In the genomic region with DNA sequence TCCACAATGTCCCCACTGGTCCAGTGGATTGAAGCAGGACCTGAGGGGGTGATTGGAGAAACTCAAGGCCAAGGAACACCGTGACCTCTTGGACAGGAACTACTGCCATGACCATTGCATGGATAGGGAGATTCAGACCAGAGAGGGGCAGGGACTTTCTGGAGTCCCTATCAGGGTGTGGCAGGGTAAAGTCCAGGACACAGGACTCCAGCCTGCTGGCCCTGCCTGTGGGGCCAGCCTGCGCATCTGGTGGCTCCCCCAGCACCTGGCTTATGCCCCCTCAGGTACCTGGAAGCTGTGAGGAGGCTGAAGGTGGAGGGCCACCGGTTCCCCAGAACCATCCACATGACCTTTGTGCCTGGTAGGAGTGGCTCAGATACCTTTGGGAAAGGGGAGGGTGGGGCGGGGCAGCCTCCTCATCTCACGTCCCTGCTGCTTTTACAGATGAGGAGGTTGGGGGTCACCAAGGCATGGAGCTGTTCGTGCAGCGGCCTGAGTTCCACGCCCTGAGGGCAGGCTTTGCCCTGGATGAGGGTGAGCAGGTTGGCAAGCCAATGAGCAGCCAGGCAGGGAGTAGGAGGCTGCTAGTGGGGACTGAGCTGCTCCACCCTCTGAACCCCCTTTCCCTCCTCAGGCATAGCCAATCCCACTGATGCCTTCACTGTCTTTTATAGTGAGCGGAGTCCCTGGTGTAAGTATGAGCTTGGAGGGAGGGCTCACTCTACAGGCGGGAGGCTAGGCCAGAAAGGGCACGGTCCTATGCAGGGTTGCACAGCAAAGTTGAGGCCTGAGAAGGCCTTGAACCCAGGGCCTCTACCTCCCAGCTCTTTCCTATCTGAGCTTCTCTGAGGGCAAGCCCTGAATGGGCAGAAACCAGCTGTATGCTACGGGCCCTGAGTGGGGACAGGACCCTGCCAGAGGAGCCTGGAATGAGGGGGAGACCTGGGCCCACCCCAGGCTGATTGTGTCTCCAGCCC, we compare ENCODE assay signal across 15 cellular contexts. TPM values are rescaled to one million over a fixed set of nuclear protein-coding genes. Genes with fewer than 3 reads are reported as not detected.
DNase-seq lines count a peak whose midpoint lies in the region; ATAC-seq, FAIRE-seq and TF ChIP-seq lines count a peak whose summit lies in the region.
"Had no signal": no experiment of that assay in that cellular context is flagged by ENCODE, and none has a peak within 500 bp of the region (broad histone marks: within the 10 kb centered on the region; RNA-seq: fewer than 3 reads in every experiment).

No MANE protein-coding gene starts in this region.

- H3K36me3 ChIP-seq in mesendoderm (ENCODE audit: control insufficient read depth, insufficient read depth, low read length) (peaks cover 1% of the 10 kb centered on the region), sigmoid colon (peaks cover 0 to 2% (median 0%) of the 10 kb centered on the region in 4 donors)
- H3K36me3 ChIP-seq in effector memory CD4-positive, alpha-beta T cell (ENCODE audit: control insufficient read depth, insufficient read depth, low read length): no peaks in the 10 kb centered on the region

- H2AK5ac ChIP-seq in mesendoderm (ENCODE audit: low read length): no peak overlapping the region

- CTCF ChIA-PET in A549 (lab: Yijun Ruan, JAX) (interaction anchor here (1.3 to 4.1 kb wide), 5 partner anchors 12 to 137 kb away, joined by 3 to 19 read pairs (median 4); partner anchors contain the start of genes ABHD14A, ABHD14B, PARP3 and RRP9), RWPE1 (lab: Yijun Ruan, JAX) (no interaction called here)

- H3K4me1 ChIP-seq in A549 (peaks cover 30% of the 10 kb centered on the region), mesendoderm (ENCODE audit: control insufficient read depth, low read depth, low read length) (peaks cover 2% of the 10 kb centered on the region), sigmoid colon (peaks cover 0 to 31% (median 21%) of the 10 kb centered on the region in 4 donors)
- H3K4me1 ChIP-seq in effector memory CD4-positive, alpha-beta T cell (ENCODE audit: control insufficient read depth, insufficient read depth, low read length, poor library complexity, severe bottlenecking): peaks cover 11% of the 10 kb centered on the region

- H3K9ac ChIP-seq in mesendoderm (ENCODE audit: low read length): no peak overlapping the region

- no peak overlapping the region for H3K23ac ChIP-seq in mesendoderm (ENCODE audit: low read length)

- H3K4me3 ChIP-seq in A549: no peak overlapping the region
- no peak overlapping the region for H3K4me3 ChIP-seq in mesendoderm (ENCODE audit: low read length)
- H3K4me3 ChIP-seq in effector memory CD4-positive, alpha-beta T cell (ENCODE audit: insufficient read depth, low read depth, low read length, poor library complexity, severe bottlenecking): no peak overlapping the region
- H3K4me3 ChIP-seq in sigmoid colon: no peak overlapping the region
- H3K4me3 ChIP-seq: esophagus squamous epithelium had no signal

- intact Hi-C loops in sigmoid colon (cut with DNase I): no loop called here

- DNase-seq in A549 (ENCODE audit: low read depth in 1 of 2, low spot score in 1 of 2) (no peak), RWPE1 (ENCODE audit: low spot score) (no peak), mesendoderm (no peak), sigmoid colon (no peak), NCI-H1694 treated with DMSO at 0.1 percent for 48 hours (lab: John Stamatoyannopoulos, UW) (no peak)
- no peak for DNase-seq in effector memory CD4-positive, alpha-beta T cell
- DNase-seq: activated CD8-positive, alpha-beta memory T cell treated with anti-CD3 and anti-CD28 coated beads, Interleukin-2, amount 50 U/mL, for 48 hours; activated naive CD4-positive, alpha-beta T cell treated with anti-CD3 and anti-CD28 coated beads, Interleukin-2, amount 10 ng/mL, durations not matched to agents 7 days and 5 days; brain microvascular endothelial cell; dermis blood vessel endothelial cell; esophagus squamous epithelium; NCI-H1930; NCI-H446 treated with DMSO at 0.1 percent for 48 hours had no signal

- no peak for TF ChIP-seq EP300 in A549 (IDR thresholded peaks at IDR 0.05)
- TF ChIP-seq EP300 in sigmoid colon (IDR thresholded peaks at IDR 0.05): no peak

- H2BK15ac ChIP-seq in mesendoderm (replicated peaks; ENCODE audit: low read depth): no peak overlapping the region

- H3K79me1 ChIP-seq in mesendoderm (ENCODE audit: low read length): peaks cover 3% of the 10 kb centered on the region

- no peak overlapping the region for H2BK120ac ChIP-seq in mesendoderm (ENCODE audit: low read depth, low read length)

- 92% methylated on average over 6 of the region's 12 CpGs for WGBS in A549 (ENCODE audit: missing lambda C conversion rate)
- no CpG with 5 or more reads among the region's 12 CpGs for WGBS in mesendoderm (ENCODE audit: extremely low coverage, insufficient coverage, low lambda C conversion rate)
- WGBS in sigmoid colon, 2 donors: 43 to 75% methylated on average over 12 of the region's 12 CpGs

- H3K79me2 ChIP-seq in mesendoderm (ENCODE audit: control insufficient read depth, insufficient read depth, low read length): no peaks in the 10 kb centered on the region

- H2BK5ac ChIP-seq in mesendoderm (ENCODE audit: low read length): no peak overlapping the region

- TF ChIP-seq CTCF in A549 (IDR thresholded peaks at IDR 0.05) (no peak), RWPE1 (conservative IDR thresholded peaks at IDR 0.05; ENCODE audit: low read depth) (no peak), sigmoid colon (IDR thresholded peaks at IDR 0.05) (no peak)

- no peak overlapping the region for H3K4ac ChIP-seq in mesendoderm (ENCODE audit: low read depth, low read length)

- no peak overlapping the region for H4K5ac ChIP-seq in mesendoderm (ENCODE audit: low read length)

- POLR2A ChIA-PET in A549 (lab: Yijun Ruan, JAX): interaction anchor here (0.9 kb wide), 1 partner anchor 10 kb away, joined by 4 read pairs; no protein-coding TSS in a partner anchor
- POLR2A ChIA-PET in RWPE1 (lab: Yijun Ruan, JAX; ENCODE audit: low non-redundant PET): interaction anchor here (0.8 kb wide), 1 partner anchor 10 kb away, joined by 3 read pairs; no protein-coding TSS in a partner anchor

- TF ChIP-seq POLR2A in A549 (IDR thresholded peaks at IDR 0.05; ENCODE audit: low read length) (no peak), sigmoid colon (IDR thresholded peaks at IDR 0.05) (no peak)

- H3K9me3 ChIP-seq in A549 (no peaks in the 10 kb centered on the region), sigmoid colon (no peaks in the 10 kb centered on the region)
- no peaks in the 10 kb centered on the region for H3K9me3 ChIP-seq in effector memory CD4-positive, alpha-beta T cell (ENCODE audit: control insufficient read depth, low read length)
- H3K9me3 ChIP-seq: esophagus squamous epithelium had no signal

- H3K4me2 ChIP-seq in A549: peak overlapping the region; percentile 40
- no peak overlapping the region for H3K4me2 ChIP-seq in mesendoderm (ENCODE audit: low read length)

- no peaks in the 10 kb centered on the region for H3K27me3 ChIP-seq in mesendoderm (ENCODE audit: insufficient read depth, low read length, poor library complexity)
- H3K27me3 ChIP-seq in effector memory CD4-positive, alpha-beta T cell (replicated peaks; ENCODE audit: control insufficient read depth, insufficient read depth, low read length, poor library complexity, severe bottlenecking): no peaks in the 10 kb centered on the region
- no peaks in the 10 kb centered on the region for H3K27me3 ChIP-seq in sigmoid colon
- H3K27me3 ChIP-seq: brain microvascular endothelial cell, esophagus squamous epithelium had no signal

- peak overlapping the region; percentile 15 for H3K56ac ChIP-seq in mesendoderm (ENCODE audit: low read length)

- FAIRE-seq in A549 (lab: Jason Lieb, UNC): no peak
- FAIRE-seq: islet of Langerhans had no signal

- H3K27ac ChIP-seq in A549 (peak overlapping the region in 1 of 2 experiments; percentile 48; a peak in 2 of 6 replicates), RWPE1 (peak overlapping the region; percentile 98), mesendoderm (ENCODE audit: low read depth, low read length) (no peak overlapping the region), sigmoid colon (no peak overlapping the region)
- no peak overlapping the region for H3K27ac ChIP-seq in effector memory CD4-positive, alpha-beta T cell (ENCODE audit: insufficient read depth, low read length, poor library complexity, severe bottlenecking)
- H3K27ac ChIP-seq: brain microvascular endothelial cell, esophagus squamous epithelium had no signal

- H3K18ac ChIP-seq in mesendoderm (ENCODE audit: low read length): no peak overlapping the region

- TF ChIP-seq RAD21 in A549 (conservative IDR thresholded peaks at IDR 0.05 in 1 of 2, IDR thresholded peaks at IDR 0.05 in 1 of 2): no peak

- no peak overlapping the region for H4K8ac ChIP-seq in mesendoderm (ENCODE audit: low read depth, low read length)

- no peak for ATAC-seq in A549
- ATAC-seq: right cardiac atrium had no signal

RNA-seq across cellular contexts. Expression of gene ACY1, which starts 2.9 kb away (rescaled TPM):
- polyA plus RNA-seq in A549 (2011; rRNA removed) (21.1 and 25.1 TPM in 2 replicates), A549 (2017; fragmentation: RNase III; extraction: RNeasy Plus Mini Kit Qiagen cat#74134 plus additional on column Dnase treatment) (19.9 to 21.4 TPM (median 20.7 TPM) in 3 replicates), sigmoid colon (100 to 1,000 TPM; 122 to 279 (median 146) TPM)
- 41.4 and 48.5 TPM in 2 replicates for polyA plus RNA-seq in A549 (2012; cell fraction: cytosol; rRNA removed)
- polyA plus RNA-seq in A549 (2012; cell fraction: nucleus; rRNA removed): 73.1 and 85.8 TPM in 2 replicates
- polyA minus RNA-seq in A549 (2011; rRNA and poly(A)+ RNA removed): 44.2 and 48.5 TPM in 2 replicates
- polyA plus RNA-seq in mesendoderm (2013, experiment 1 of 2): 28.2 TPM
- polyA plus RNA-seq in mesendoderm (2013, experiment 2 of 2): 25.1 TPM
- total RNA-seq in sigmoid colon: 10 to 100 TPM in 3 of 4 donors, 1 to 10 TPM in 1; 1.4 to 25.3 (median 16.6) TPM

RNA-seq across cellular contexts. Expression of gene RPL29, which starts 9.4 kb away (rescaled TPM):
- 808 and 909 TPM in 2 replicates for polyA plus RNA-seq in A549 (2011; rRNA removed)
- 1,629 and 1,737 TPM in 2 replicates for polyA plus RNA-seq in A549 (2012; cell fraction: cytosol; rRNA removed)
- polyA plus RNA-seq in A549 (2012; cell fraction: nucleus; rRNA removed): 758 and 846 TPM in 2 replicates
- polyA plus RNA-seq in A549 (2017; fragmentation: RNase III; extraction: RNeasy Plus Mini Kit Qiagen cat#74134 plus additional on column Dnase treatment): 1,098 to 1,170 TPM (median 1,152 TPM) in 3 replicates
- 488 and 529 TPM in 2 replicates for polyA minus RNA-seq in A549 (2011; rRNA and poly(A)+ RNA removed)
- 2,106 TPM for polyA plus RNA-seq in mesendoderm (2013, experiment 1 of 2)
- polyA plus RNA-seq in mesendoderm (2013, experiment 2 of 2): 2,168 TPM
- total RNA-seq in sigmoid colon: 1,000 to 10,000 TPM; 1,247 to 2,632 (median 2,024) TPM
- polyA plus RNA-seq in sigmoid colon: 1,000 to 10,000 TPM; 1,880 to 2,993 (median 2,094) TPM

RNA-seq across cellular contexts. Expression of gene ABHD14A, which starts 11.4 kb away (rescaled TPM):
- polyA plus RNA-seq in A549 (2011; rRNA removed) (6.3 and 7.5 TPM in 2 replicates), A549 (2017; fragmentation: RNase III; extraction: RNeasy Plus Mini Kit Qiagen cat#74134 plus additional on column Dnase treatment) (9.1 to 9.5 TPM (median 9.5 TPM) in 3 replicates), sigmoid colon (10 to 100 TPM in 1 of 3 donors, 1 to 10 TPM in 2; 3.2 to 14.9 (median 7.2) TPM)
- 26.3 and 32.3 TPM in 2 replicates for polyA plus RNA-seq in A549 (2012; cell fraction: cytosol; rRNA removed)
- polyA plus RNA-seq in A549 (2012; cell fraction: nucleus; rRNA removed): 16.0 and 22.2 TPM in 2 replicates
- 6.1 and 7.1 TPM in 2 replicates for polyA minus RNA-seq in A549 (2011; rRNA and poly(A)+ RNA removed)
- 2.6 TPM for polyA plus RNA-seq in mesendoderm (2013, experiment 1 of 2)
- 2.4 TPM for polyA plus RNA-seq in mesendoderm (2013, experiment 2 of 2)
- total RNA-seq in sigmoid colon: 10 to 100 TPM; 16.3 to 35.3 (median 22.1) TPM

RNA-seq across cellular contexts. Expression of gene ABHD14B, which starts 12.4 kb away (rescaled TPM):
- polyA plus RNA-seq in A549 (2011; rRNA removed) (37.9 and 39.7 TPM in 2 replicates), A549 (2017; fragmentation: RNase III; extraction: RNeasy Plus Mini Kit Qiagen cat#74134 plus additional on column Dnase treatment) (23.2 to 27.2 TPM (median 23.5 TPM) in 3 replicates), sigmoid colon (100 to 1,000 TPM in 2 of 3 donors, 10 to 100 TPM in 1; 62.4 to 117 (median 105) TPM)
- 28.5 and 45.0 TPM in 2 replicates for polyA plus RNA-seq in A549 (2012; cell fraction: cytosol; rRNA removed)
- 26.0 and 34.7 TPM in 2 replicates for polyA plus RNA-seq in A549 (2012; cell fraction: nucleus; rRNA removed)
- 33.5 and 39.5 TPM in 2 replicates for polyA minus RNA-seq in A549 (2011; rRNA and poly(A)+ RNA removed)
- polyA plus RNA-seq in mesendoderm (2013, experiment 1 of 2): 2.8 TPM
- 2.6 TPM for polyA plus RNA-seq in mesendoderm (2013, experiment 2 of 2)
- 10 to 100 TPM; 48.5 to 72.4 (median 51.7) TPM for total RNA-seq in sigmoid colon

RNA-seq across cellular contexts. Expression of gene PCBP4, which starts 19.0 kb away (rescaled TPM):
- polyA plus RNA-seq in A549 (2011; rRNA removed): 8.6 and 9.3 TPM in 2 replicates
- polyA plus RNA-seq in A549 (2012; cell fraction: cytosol; rRNA removed): 18.9 and 23.2 TPM in 2 replicates
- polyA plus RNA-seq in A549 (2012; cell fraction: nucleus; rRNA removed): 41.2 and 47.3 TPM in 2 replicates
- polyA plus RNA-seq in A549 (2017; fragmentation: RNase III; extraction: RNeasy Plus Mini Kit Qiagen cat#74134 plus additional on column Dnase treatment): 10.9 to 11.5 TPM (median 11.0 TPM) in 3 replicates
- 12.2 and 17.2 TPM in 2 replicates for polyA minus RNA-seq in A549 (2011; rRNA and poly(A)+ RNA removed)
- 14.4 TPM for polyA plus RNA-seq in mesendoderm (2013, experiment 1 of 2)
- polyA plus RNA-seq in mesendoderm (2013, experiment 2 of 2): 14.3 TPM
- 100 to 1,000 TPM; 256 to 292 (median 268) TPM for total RNA-seq in sigmoid colon
- 10 to 100 TPM; 15.6 to 19.8 (median 17.3) TPM for polyA plus RNA-seq in sigmoid colon
